In the genomic region with DNA sequence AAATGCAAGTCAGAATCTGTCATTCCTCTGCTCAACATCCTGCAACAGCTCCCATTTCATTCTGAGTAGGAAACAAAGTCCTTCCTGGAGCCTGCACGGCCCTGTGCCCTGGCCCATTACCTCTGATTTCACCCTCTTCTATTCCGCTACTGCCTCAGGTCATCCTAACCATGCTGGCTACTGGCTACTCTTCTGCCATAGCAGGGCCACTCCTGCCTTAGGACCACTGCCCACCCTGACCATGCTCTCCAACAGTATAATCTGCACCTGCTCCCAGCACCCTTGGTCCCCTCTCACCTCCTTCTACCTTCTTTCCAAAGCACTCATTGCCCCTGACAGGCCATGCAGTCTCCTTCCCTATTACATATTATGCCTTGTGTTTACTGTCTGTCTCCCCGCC, we compare ENCODE assay signal across 1 cellular context.
TF ChIP-seq lines count a peak whose summit lies in the region.

No MANE protein-coding gene starts in this region.

TF ChIP-seq in K562, 482 proteins besides CTCF, POLR2A, EP300 and RAD21:
- TF ChIP-seq ZBTB49 (CRISPR knock-in tag; IDR thresholded peaks at IDR 0.05; ENCODE audit: borderline replicate concordance) (no peak), POLR2AphosphoS5 (IDR thresholded peaks at IDR 0.05; ENCODE audit: control insufficient read depth, insufficient read depth, low read depth, low read length) (0 out of 2 replicates have a peak, but pooled peaks have one; percentile 10)
